In the genomic region with DNA sequence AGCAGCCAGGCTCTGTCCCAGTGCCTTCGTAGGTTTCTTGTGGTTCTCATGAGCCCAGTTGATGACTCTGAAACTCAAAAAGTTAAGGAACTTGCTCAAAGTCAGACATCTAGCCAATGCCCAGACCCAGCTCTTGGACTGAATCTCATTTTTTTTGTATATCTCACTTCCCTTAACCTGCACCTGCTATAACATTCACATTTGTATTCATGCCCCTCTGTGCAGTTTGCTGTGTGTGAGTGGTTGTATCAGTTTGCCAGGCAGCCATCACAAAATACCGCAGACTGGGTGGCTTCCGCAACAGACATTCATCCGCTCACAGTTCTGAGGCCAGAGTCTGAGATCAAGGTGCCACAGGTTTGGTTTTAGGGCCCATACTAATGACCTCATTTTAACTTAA, we compare ENCODE assay signal across 15 cellular contexts. TPM values are rescaled to one million over a fixed set of nuclear protein-coding genes. Genes with fewer than 3 reads are reported as not detected.
DNase-seq lines count a peak whose midpoint lies in the region; ATAC-seq and TF ChIP-seq lines count a peak whose summit lies in the region.
"Had no signal": no experiment of that assay in that cellular context is flagged by ENCODE, and none has a peak within 500 bp of the region (broad histone marks: within the 10 kb centered on the region; RNA-seq: fewer than 3 reads in every experiment).

No MANE protein-coding gene starts in this region.

- H3K36me3 Mint-ChIP-seq in activated naive CD8-positive, alpha-beta T cell treated with anti-CD3 and anti-CD28 coated beads, Interleukin-2, amount 50 U/mL, for 24 hours (ENCODE audit: low read depth): no peaks in the 10 kb centered on the region

- peaks cover 24% of the 10 kb centered on the region for H3K4me1 Mint-ChIP-seq in activated naive CD8-positive, alpha-beta T cell treated with anti-CD3 and anti-CD28 coated beads, Interleukin-2, amount 50 U/mL, for 24 hours

- H3K79me2 ChIP-seq in hepatocyte: no peaks in the 10 kb centered on the region

- no peaks in the 10 kb centered on the region for H3K36me3 ChIP-seq in hepatocyte (replicated peaks; ENCODE audit: insufficient read depth, low read depth)
- H3K36me3 ChIP-seq: BE2C, left ventricle myocardium inferior had no signal

- WGBS in hepatocyte (ENCODE audit: low lambda C conversion rate, missing lambda C conversion rate): 98% methylated on average over 4 of the region's 4 CpGs

- no peak for TF ChIP-seq CTCF in hepatocyte (IDR thresholded peaks at IDR 0.05; ENCODE audit: poor library complexity)

- DNase-seq in MV-4-11 (lab: John Stamatoyannopoulos, UW) (peak; percentile 77), occipital lobe (lab: John Stamatoyannopoulos, UW) (no peak), hepatocyte (ENCODE audit: low spot score) (no peak)
- no peak for DNase-seq in activated naive CD8-positive, alpha-beta T cell treated with anti-CD3 and anti-CD28 coated beads, Interleukin-2, amount 50 U/mL, for 24 hours
- no peak for DNase-seq in stimulated activated CD8-positive, alpha-beta memory T cell treated with anti-CD3 and anti-CD28 coated beads, Interleukin-4, amount 100 ng/mL, for 48 hours
- DNase-seq: BE2C, body of pancreas, GOT3, head of caudate nucleus, left ventricle myocardium inferior, NCI-H1105 treated with DMSO at 0.1 percent for 48 hours had no signal

- H3K4me3 ChIP-seq in hepatocyte: no peak overlapping the region
- H3K4me3 ChIP-seq: body of pancreas, left ventricle myocardium inferior had no signal

- H3K4me1 ChIP-seq in hepatocyte (ENCODE audit: insufficient read depth): no peaks in the 10 kb centered on the region
- H3K4me1 ChIP-seq: BE2C, body of pancreas, left ventricle myocardium inferior had no signal

- ATAC-seq in GM18517 (IDR thresholded peaks at IDR 0.05; ENCODE audit: unreplicated experiment) (peak; percentile 49), GM21381 (IDR thresholded peaks at IDR 0.05; ENCODE audit: unreplicated experiment) (peak; percentile 42), HG02943 (IDR thresholded peaks at IDR 0.05; ENCODE audit: low read depth, unreplicated experiment) (peak; percentile 70)
- no peak for ATAC-seq in activated naive CD8-positive, alpha-beta T cell treated with anti-CD3 and anti-CD28 coated beads, Interleukin-2, amount 50 U/mL, for 24 hours
- ATAC-seq: body of pancreas, SK-N-SH treated with all-trans-retinoic acid at 6 μM for 48 hours had no signal

- H3K9me3 ChIP-seq in hepatocyte (ENCODE audit: low read depth): no peaks in the 10 kb centered on the region
- H3K9me3 ChIP-seq: BE2C, body of pancreas had no signal

- no peak overlapping the region for H2AFZ ChIP-seq in hepatocyte

- no peaks in the 10 kb centered on the region for H4K20me1 ChIP-seq in hepatocyte (ENCODE audit: insufficient read depth, poor library complexity, severe bottlenecking)

- H3K27me3 Mint-ChIP-seq in activated naive CD8-positive, alpha-beta T cell treated with anti-CD3 and anti-CD28 coated beads, Interleukin-2, amount 50 U/mL, for 24 hours: no peaks in the 10 kb centered on the region

- no peak overlapping the region for H3K4me2 ChIP-seq in hepatocyte

- no peaks in the 10 kb centered on the region for H3K9me2 ChIP-seq in hepatocyte (replicated peaks; ENCODE audit: insufficient read depth)

- no peaks in the 10 kb centered on the region for H3K27me3 ChIP-seq in hepatocyte
- H3K27me3 ChIP-seq: BE2C, body of pancreas had no signal

- no peak overlapping the region for H3K27ac Mint-ChIP-seq in activated naive CD8-positive, alpha-beta T cell treated with anti-CD3 and anti-CD28 coated beads, Interleukin-2, amount 50 U/mL, for 24 hours

- H3K4me3 Mint-ChIP-seq in activated naive CD8-positive, alpha-beta T cell treated with anti-CD3 and anti-CD28 coated beads, Interleukin-2, amount 50 U/mL, for 24 hours: no peak overlapping the region

- H3K27ac ChIP-seq in hepatocyte: no peak overlapping the region
- H3K27ac ChIP-seq: body of pancreas, left ventricle myocardium inferior had no signal

- peaks cover 9% of the 10 kb centered on the region for H3K9me3 Mint-ChIP-seq in activated naive CD8-positive, alpha-beta T cell treated with anti-CD3 and anti-CD28 coated beads, Interleukin-2, amount 50 U/mL, for 24 hours

RNA-seq across cellular contexts. Expression of a gene that starts 49.9 kb away (rescaled TPM):
- total RNA-seq in occipital lobe (29.5 TPM), hepatocyte (0.80 and 0.84 TPM in 2 replicates)
- polyA plus RNA-seq in hepatocyte: 1.2 TPM in 1 of 2 replicates, not detected in the other

Comparison
In these comparisons a context has a peak if more than half of its experiments do, and no peak if none do; other contexts are left out.
1. RNA of a gene that starts 49.9 kb away (total RNA-seq): 29.5 TPM in occipital lobe (single experiment); 0.80 to 0.84 TPM in hepatocyte; every median in the first group is over 10 times any median in the second.